In genomic region chr7:4040031-4040928, GRCh38 we compare ENCODE assay signal across 2 cellular contexts.
TF ChIP-seq lines count a peak whose summit lies in the region.

No MANE protein-coding gene starts in this region.

TF ChIP-seq in GM23338, 12 proteins besides CTCF, POLR2A, EP300 and RAD21 (continued from another document):
- TF ChIP-seq REST (IDR thresholded peaks at IDR 0.05; ENCODE audit: unreplicated experiment), result no peak
- no peak for TF ChIP-seq ZNF462 (CRISPR knock-in tag; IDR thresholded peaks at IDR 0.05)
- no peak for TF ChIP-seq JUNB (IDR thresholded peaks at IDR 0.05; ENCODE audit: unreplicated experiment)
- TF ChIP-seq ETS1 (IDR thresholded peaks at IDR 0.05), result no peak
- TF ChIP-seq NANOG (IDR thresholded peaks at IDR 0.05; ENCODE audit: borderline replicate concordance), result peak; percentile 6; the same call in 1 of the 2 replicates
- no peak for TF ChIP-seq ZNF331 (CRISPR knock-in tag; IDR thresholded peaks at IDR 0.05; ENCODE audit: low read depth)
- no peak for TF ChIP-seq CREB1 (CRISPR knock-in tag; IDR thresholded peaks at IDR 0.05; ENCODE audit: low read depth)
- no peak for TF ChIP-seq STAT1 (IDR thresholded peaks at IDR 0.05; ENCODE audit: unreplicated experiment)
- no peak for TF ChIP-seq EZH2 (IDR thresholded peaks at IDR 0.05; ENCODE audit: low read depth, unreplicated experiment)
- peak; percentile 35; the same call in 1 of the 2 replicates for TF ChIP-seq POLR2AphosphoS5 (IDR thresholded peaks at IDR 0.05; ENCODE audit: low read depth)
- TF ChIP-seq ZNF114 (CRISPR knock-in tag; IDR thresholded peaks at IDR 0.05), result no peak

TF ChIP-seq in WTC11, 78 proteins besides CTCF, POLR2A, EP300 and RAD21 (continued from another document):
- TF ChIP-seq PRDM15 (CRISPR knock-in tag; IDR thresholded peaks at IDR 0.05), result peak; percentile 24; the same call in 1 of the 2 replicates
- TF ChIP-seq CDX4 (CRISPR knock-in tag; IDR thresholded peaks at IDR 0.05; ENCODE audit: borderline replicate concordance), result no peak
- TF ChIP-seq ZNF671 (CRISPR knock-in tag; IDR thresholded peaks at IDR 0.05), result no peak
- no peak for TF ChIP-seq IRF2 (CRISPR knock-in tag; IDR thresholded peaks at IDR 0.05; ENCODE audit: borderline replicate concordance, low read depth)
- no peak for TF ChIP-seq STAT6 (CRISPR knock-in tag; conservative IDR thresholded peaks at IDR 0.05; ENCODE audit: low read depth)
- no peak for TF ChIP-seq SMAD4 (CRISPR knock-in tag; IDR thresholded peaks at IDR 0.05)
- no peak for TF ChIP-seq RORB (CRISPR knock-in tag; IDR thresholded peaks at IDR 0.05)
- TF ChIP-seq ATF3 (CRISPR knock-in tag; conservative IDR thresholded peaks at IDR 0.05), result no peak
- no peak for TF ChIP-seq PREB (CRISPR knock-in tag; IDR thresholded peaks at IDR 0.05; ENCODE audit: borderline replicate concordance)
- TF ChIP-seq ZNF425 (CRISPR knock-in tag; conservative IDR thresholded peaks at IDR 0.05), result no peak
- no peak for TF ChIP-seq ZNF396 (CRISPR knock-in tag; IDR thresholded peaks at IDR 0.05; ENCODE audit: borderline replicate concordance)
- no peak for TF ChIP-seq ZNF416 (CRISPR knock-in tag; IDR thresholded peaks at IDR 0.05)
- no peak for TF ChIP-seq ZNF219 (CRISPR knock-in tag; IDR thresholded peaks at IDR 0.05; ENCODE audit: borderline replicate concordance)
- peak; percentile 41 for TF ChIP-seq USF2 (CRISPR knock-in tag; IDR thresholded peaks at IDR 0.05)
- no peak for TF ChIP-seq ZNF512 (CRISPR knock-in tag; IDR thresholded peaks at IDR 0.05; ENCODE audit: borderline replicate concordance)
- no peak for TF ChIP-seq TEAD4 (CRISPR knock-in tag; IDR thresholded peaks at IDR 0.05)
- peak; percentile 36; the same call in 1 of the 2 replicates for TF ChIP-seq USF1 (CRISPR knock-in tag; IDR thresholded peaks at IDR 0.05)
- no peak for TF ChIP-seq ZNF317 (CRISPR knock-in tag; IDR thresholded peaks at IDR 0.05; ENCODE audit: borderline replicate concordance, low read depth)
- no peak for TF ChIP-seq FOXJ3 (CRISPR knock-in tag; IDR thresholded peaks at IDR 0.05; ENCODE audit: borderline replicate concordance)
- TF ChIP-seq SP1 (CRISPR knock-in tag; conservative IDR thresholded peaks at IDR 0.05), result peak; percentile 40; the same call in 1 of the 2 replicates
- no peak for TF ChIP-seq ZNF423 (CRISPR knock-in tag; IDR thresholded peaks at IDR 0.05)
- no peak for TF ChIP-seq MYBL2 (CRISPR knock-in tag; IDR thresholded peaks at IDR 0.05)
- TF ChIP-seq CREB1 (CRISPR knock-in tag; IDR thresholded peaks at IDR 0.05), result no peak
- no peak for TF ChIP-seq ETV6 (CRISPR knock-in tag; IDR thresholded peaks at IDR 0.05)
- TF ChIP-seq FOXK1 (CRISPR knock-in tag; IDR thresholded peaks at IDR 0.05), result no peak
- TF ChIP-seq TEAD1 (CRISPR knock-in tag; IDR thresholded peaks at IDR 0.05), result 0 out of 2 replicates have a peak, but pooled peaks have one; percentile 8
- TF ChIP-seq NFE2L1 (CRISPR knock-in tag; IDR thresholded peaks at IDR 0.05), result no peak
- TF ChIP-seq NR1H2 (CRISPR knock-in tag; IDR thresholded peaks at IDR 0.05), result no peak
- peak; percentile 43 for TF ChIP-seq NFYB (CRISPR knock-in tag; conservative IDR thresholded peaks at IDR 0.05; ENCODE audit: low read depth)
